8 cellular contexts compared by ENCODE assay signal in the genomic region with DNA sequence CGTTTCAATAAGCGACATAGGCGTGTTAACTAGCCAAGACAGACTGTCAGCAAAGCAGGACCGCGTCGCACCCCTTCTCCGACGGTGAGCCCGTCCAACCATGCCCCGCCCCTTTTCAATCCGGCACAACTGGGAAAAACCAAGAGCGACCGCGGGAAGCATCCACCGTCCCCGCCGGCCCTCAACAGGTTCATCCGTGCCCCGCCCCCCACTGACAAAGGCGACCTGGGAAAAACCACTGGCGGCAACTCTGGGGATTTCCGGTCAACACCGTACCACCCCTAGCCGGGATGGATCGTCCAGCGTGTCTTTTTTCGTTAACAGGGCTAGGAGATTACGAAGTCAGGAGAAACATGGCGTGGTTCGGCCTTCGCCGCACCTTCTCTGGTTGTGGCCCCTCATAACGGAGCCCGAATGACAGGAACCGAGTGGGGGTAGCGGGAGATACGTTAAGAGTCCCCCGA. TPM values are rescaled to one million over a fixed set of nuclear protein-coding genes. Genes with fewer than 3 reads are reported as not detected.
DNase-seq lines count a peak whose midpoint lies in the region; ATAC-seq and TF ChIP-seq lines count a peak whose summit lies in the region.

No MANE protein-coding gene starts in this region.

- peak overlapping the region; percentile 91 for H3K4me3 Mint-ChIP-seq in CD4-positive, alpha-beta T cell

- no peaks in the 10 kb centered on the region for H3K4me1 ChIP-seq in aorta (ENCODE audit: control insufficient read depth in 1 of 2, insufficient read depth in 2 of 2, low read length in 2 of 2)

- peak overlapping the region; percentile 93 for H3K27ac ChIP-seq in CD4-positive, alpha-beta T cell (ENCODE audit: low read depth, low read length)
- peak overlapping the region; percentile 97 for H3K27ac ChIP-seq in neural cell (ENCODE audit: low read length)
- H3K27ac ChIP-seq in aorta (ENCODE audit: low read depth in 1 of 2, low read length in 2 of 2): peak overlapping the region in 1 of 2 donors; percentile 61

- no peaks in the 10 kb centered on the region for H3F3A ChIP-seq in neural cell (ENCODE audit: insufficient read depth, low read length, poor library complexity, severe bottlenecking)

- WGBS in aorta, 2 donors: 0 to 30% methylated on average over 38 of the region's 38 CpGs

- H3K36me3 Mint-ChIP-seq in CD4-positive, alpha-beta T cell (ENCODE audit: low read depth): peaks cover 30% of the 10 kb centered on the region

- H3K4me3 ChIP-seq in neural cell (ENCODE audit: low read length): peak overlapping the region; percentile 82
- peak overlapping the region in 1 of 2 donors; percentile 42 for H3K4me3 ChIP-seq in aorta (ENCODE audit: low read length in 2 of 2)

- no peaks in the 10 kb centered on the region for H3K9me3 Mint-ChIP-seq in CD4-positive, alpha-beta T cell

- no peaks in the 10 kb centered on the region for H3K27me3 ChIP-seq in CD4-positive, alpha-beta T cell (ENCODE audit: control insufficient read depth, insufficient read depth, low read length)
- H3K27me3 ChIP-seq in neural cell (ENCODE audit: insufficient read depth, low read depth, low read length): no peaks in the 10 kb centered on the region
- no peaks in the 10 kb centered on the region for H3K27me3 ChIP-seq in aorta (ENCODE audit: control insufficient read depth in 1 of 2, insufficient read depth in 2 of 2, low read length in 1 of 2)

- CTCF ChIA-PET in CD4-positive, alpha-beta T cell (lab: Charles Lee): interaction anchor here (1.4 to 2.5 kb wide), 2 partner anchors 40 to 160 kb away, joined by 3 to 7 read pairs; no protein-coding TSS in a partner anchor

- intact Hi-C loops in CD4-positive, alpha-beta T cell (cut with DNase I, micrococcal nuclease): loop anchor here (2.0 to 5.0 kb wide), 5 partner anchors 14 to 248 kb away; a partner anchor contains a TSS
- intact Hi-C loops in aorta (cut with DNase I): no loop called here

- H2AFZ ChIP-seq in neural cell (ENCODE audit: low read depth, low read length): no peak overlapping the region

- H3K4me1 Mint-ChIP-seq in CD4-positive, alpha-beta T cell (ENCODE audit: low read depth): peaks cover 27% of the 10 kb centered on the region

- peak overlapping the region; percentile 30 for H3K4me2 ChIP-seq in neural cell (ENCODE audit: low read length)

- ATAC-seq in CD4-positive, alpha-beta T cell (ENCODE audit: poor library complexity): peak; percentile 13
- ATAC-seq in GM21528 (IDR thresholded peaks at IDR 0.05; ENCODE audit: low FRiP score, unreplicated experiment) (peak; percentile 11), aorta (ENCODE audit: low FRiP score) (peak; percentile 64)

- POLR2A ChIA-PET in CD4-positive, alpha-beta T cell (lab: Charles Lee): interaction anchor here (0.6 to 2.7 kb wide), 20 partner anchors 9 to 323 kb away, joined by 3 to 49 read pairs (median 9); a partner anchor contains a TSS

- H3K9me2 ChIP-seq in neural cell (ENCODE audit: insufficient read depth, low read length): no peaks in the 10 kb centered on the region

- TF ChIP-seq RAD21 in neural cell (conservative IDR thresholded peaks at IDR 0.05): no peak

- no peaks in the 10 kb centered on the region for H3K27me3 Mint-ChIP-seq in CD4-positive, alpha-beta T cell

- DNase-seq in CD4-positive, alpha-beta T cell: peak in 8 of 10 experiments; percentile 37 to 63 (median 48)
- peak; percentile 70 for DNase-seq in LHCN-M2 (ENCODE audit: low read depth)
- peak; percentile 82 for DNase-seq in RPMI8226
- peak; percentile 62 for DNase-seq in activated naive CD4-positive, alpha-beta T cell treated with anti-CD3 and anti-CD28 coated beads, Interleukin-2, amount 50 U/mL, for 16 hours
- peak; percentile 53 for DNase-seq in foreskin melanocyte
- DNase-seq in aorta: peak; percentile 83 to 91

- peak overlapping the region; percentile 90 for H3K27ac Mint-ChIP-seq in CD4-positive, alpha-beta T cell

- no peaks in the 10 kb centered on the region for H3K9me3 ChIP-seq in CD4-positive, alpha-beta T cell (ENCODE audit: control insufficient read depth, low read length)
- H3K9me3 ChIP-seq in neural cell (ENCODE audit: low read length) (no peaks in the 10 kb centered on the region), aorta (ENCODE audit: control insufficient read depth, low read length) (no peaks in the 10 kb centered on the region)

- H3K36me3 ChIP-seq in neural cell (ENCODE audit: insufficient read depth, low read length): no peaks in the 10 kb centered on the region
- no peaks in the 10 kb centered on the region for H3K36me3 ChIP-seq in aorta (ENCODE audit: control insufficient read depth in 1 of 2, insufficient read depth in 2 of 2, low read length in 1 of 2)

- peak overlapping the region; percentile 96 for H3K9ac ChIP-seq in neural cell (ENCODE audit: low read length)

- peaks cover 10% of the 10 kb centered on the region for H3K79me2 ChIP-seq in neural cell (replicated peaks; ENCODE audit: insufficient read depth, low read length)

- TF ChIP-seq CTCF in CD4-positive, alpha-beta T cell (IDR thresholded peaks at IDR 0.05): no peak
- TF ChIP-seq CTCF in neural cell (IDR thresholded peaks at IDR 0.05; ENCODE audit: poor library complexity, severe bottlenecking): no peak

- no peaks in the 10 kb centered on the region for H4K20me1 ChIP-seq in neural cell (ENCODE audit: insufficient read depth)

- no peak for TF ChIP-seq EP300 in neural cell (conservative IDR thresholded peaks at IDR 0.05; ENCODE audit: poor library complexity, severe bottlenecking)

TF ChIP-seq in neural cell, 6 proteins besides CTCF, POLR2A, EP300 and RAD21:
- TF ChIP-seq, protein P1, sequence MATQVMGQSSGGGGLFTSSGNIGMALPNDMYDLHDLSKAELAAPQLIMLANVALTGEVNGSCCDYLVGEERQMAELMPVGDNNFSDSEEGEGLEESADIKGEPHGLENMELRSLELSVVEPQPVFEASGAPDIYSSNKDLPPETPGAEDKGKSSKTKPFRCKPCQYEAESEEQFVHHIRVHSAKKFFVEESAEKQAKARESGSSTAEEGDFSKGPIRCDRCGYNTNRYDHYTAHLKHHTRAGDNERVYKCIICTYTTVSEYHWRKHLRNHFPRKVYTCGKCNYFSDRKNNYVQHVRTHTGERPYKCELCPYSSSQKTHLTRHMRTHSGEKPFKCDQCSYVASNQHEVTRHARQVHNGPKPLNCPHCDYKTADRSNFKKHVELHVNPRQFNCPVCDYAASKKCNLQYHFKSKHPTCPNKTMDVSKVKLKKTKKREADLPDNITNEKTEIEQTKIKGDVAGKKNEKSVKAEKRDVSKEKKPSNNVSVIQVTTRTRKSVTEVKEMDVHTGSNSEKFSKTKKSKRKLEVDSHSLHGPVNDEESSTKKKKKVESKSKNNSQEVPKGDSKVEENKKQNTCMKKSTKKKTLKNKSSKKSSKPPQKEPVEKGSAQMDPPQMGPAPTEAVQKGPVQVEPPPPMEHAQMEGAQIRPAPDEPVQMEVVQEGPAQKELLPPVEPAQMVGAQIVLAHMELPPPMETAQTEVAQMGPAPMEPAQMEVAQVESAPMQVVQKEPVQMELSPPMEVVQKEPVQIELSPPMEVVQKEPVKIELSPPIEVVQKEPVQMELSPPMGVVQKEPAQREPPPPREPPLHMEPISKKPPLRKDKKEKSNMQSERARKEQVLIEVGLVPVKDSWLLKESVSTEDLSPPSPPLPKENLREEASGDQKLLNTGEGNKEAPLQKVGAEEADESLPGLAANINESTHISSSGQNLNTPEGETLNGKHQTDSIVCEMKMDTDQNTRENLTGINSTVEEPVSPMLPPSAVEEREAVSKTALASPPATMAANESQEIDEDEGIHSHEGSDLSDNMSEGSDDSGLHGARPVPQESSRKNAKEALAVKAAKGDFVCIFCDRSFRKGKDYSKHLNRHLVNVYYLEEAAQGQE (IDR thresholded peaks at IDR 0.05; ENCODE audit: borderline replicate concordance): peak; percentile 16
- no peak for TF ChIP-seq EZH2 (IDR thresholded peaks at IDR 0.05; ENCODE audit: borderline replicate concordance, insufficient read depth, low read length, poor library complexity, severe bottlenecking)

RNA-seq across cellular contexts. Expression of a gene that starts 0.4 kb away (rescaled TPM):
- 10 to 100 TPM; 40.0 to 40.3 TPM for total RNA-seq in CD4-positive, alpha-beta T cell
- total RNA-seq in LHCN-M2 (2014; rRNA removed) (36.6 and 41.2 TPM in 2 replicates), aorta (10 to 100 TPM; 26.2 TPM)
- 57.0 TPM for polyA plus RNA-seq in LHCN-M2 (2012)
- polyA plus RNA-seq in neural cell (131 and 156 TPM in 2 replicates), aorta (10 to 100 TPM; 38.6 to 44.5 TPM)
- polyA minus RNA-seq in neural cell: 57.2 and 67.0 TPM in 2 replicates

RNA-seq across cellular contexts. Expression of a gene that starts 0.5 kb away (rescaled TPM):
- 10 to 100 TPM; 73.0 to 76.6 TPM for total RNA-seq in CD4-positive, alpha-beta T cell
- 43.9 and 53.2 TPM in 2 replicates for total RNA-seq in LHCN-M2 (2014; rRNA removed)
- polyA plus RNA-seq in LHCN-M2 (2012): 93.3 TPM
- 70.8 and 78.5 TPM in 2 replicates for polyA plus RNA-seq in neural cell
- polyA minus RNA-seq in neural cell: 30.2 and 36.0 TPM in 2 replicates
- 10 to 100 TPM; 48.8 to 49.3 TPM for total RNA-seq in aorta
- 100 to 1,000 TPM in 1 of 2 donors, 10 to 100 TPM in 1; 75.0 to 112 TPM for polyA plus RNA-seq in aorta

RNA-seq across cellular contexts. Expression of a gene that starts 14.3 kb away (rescaled TPM):
- total RNA-seq in CD4-positive, alpha-beta T cell: 10 to 100 TPM; 19.1 to 21.8 TPM
- total RNA-seq in LHCN-M2 (2014; rRNA removed): 25.4 and 30.4 TPM in 2 replicates
- 32.6 TPM for polyA plus RNA-seq in LHCN-M2 (2012)
- 20.7 and 25.3 TPM in 2 replicates for polyA plus RNA-seq in neural cell
- polyA minus RNA-seq in neural cell: 14.5 and 15.8 TPM in 2 replicates
- total RNA-seq in aorta: 10 to 100 TPM; 14.2 to 18.3 TPM
- polyA plus RNA-seq in aorta: 10 to 100 TPM in 1 of 2 donors, 1 to 10 TPM in 1; 5.0 to 18.6 TPM

RNA-seq across cellular contexts. Expression of a gene that starts 21.6 kb away (rescaled TPM):
- 100 to 1,000 TPM; 212 to 225 TPM for total RNA-seq in CD4-positive, alpha-beta T cell
- 8.8 and 10.7 TPM in 2 replicates for total RNA-seq in LHCN-M2 (2014; rRNA removed)
- polyA plus RNA-seq in LHCN-M2 (2012): 4.2 TPM
- 8.9 and 11.1 TPM in 2 replicates for polyA plus RNA-seq in neural cell
- 6.4 and 11.7 TPM in 2 replicates for polyA minus RNA-seq in neural cell
- 1 to 10 TPM; 8.1 to 9.2 TPM for total RNA-seq in aorta
- 1 to 10 TPM; 3.6 to 5.1 TPM for polyA plus RNA-seq in aorta

Comparison
In these comparisons a context has a peak if more than half of its experiments do, and no peak if none do; other contexts are left out.
1. ATAC-seq: peak in every context shown above with its lines; median percentile 64 in aorta; 13 in CD4-positive, alpha-beta T cell; 11 in GM21528.
2. intact Hi-C loops: an anchor here in CD4-positive, alpha-beta T cell (2.0 to 5.0 kb wide); none called in aorta.